In the genomic region with DNA sequence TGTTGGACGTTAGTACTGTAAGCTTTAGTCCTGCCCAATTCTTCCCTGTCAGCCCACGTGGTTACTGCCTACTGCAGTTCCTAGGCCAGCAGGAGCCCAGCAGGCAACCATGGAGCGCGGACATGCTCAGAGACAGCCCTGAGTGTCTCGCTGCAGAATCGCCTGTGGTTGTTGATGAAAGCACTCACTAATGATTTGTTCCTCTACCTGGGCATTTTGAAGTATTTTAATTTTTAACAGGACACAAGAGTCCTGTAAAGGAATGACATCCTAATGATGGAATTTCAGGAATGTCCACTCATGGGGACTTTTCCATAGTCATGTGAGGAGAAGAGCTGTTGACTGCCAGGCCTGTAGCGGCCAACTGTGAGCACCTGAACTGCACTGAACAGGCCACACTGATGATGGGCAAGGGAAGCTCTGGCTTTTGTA, we compare ENCODE assay signal across 1 cellular context.
TF ChIP-seq lines count a peak whose summit lies in the region.

No MANE protein-coding gene starts in this region.

TF ChIP-seq in HCT116, 20 proteins besides CTCF, POLR2A, EP300 and RAD21 (continued from another document):
- TF ChIP-seq, protein P1, sequence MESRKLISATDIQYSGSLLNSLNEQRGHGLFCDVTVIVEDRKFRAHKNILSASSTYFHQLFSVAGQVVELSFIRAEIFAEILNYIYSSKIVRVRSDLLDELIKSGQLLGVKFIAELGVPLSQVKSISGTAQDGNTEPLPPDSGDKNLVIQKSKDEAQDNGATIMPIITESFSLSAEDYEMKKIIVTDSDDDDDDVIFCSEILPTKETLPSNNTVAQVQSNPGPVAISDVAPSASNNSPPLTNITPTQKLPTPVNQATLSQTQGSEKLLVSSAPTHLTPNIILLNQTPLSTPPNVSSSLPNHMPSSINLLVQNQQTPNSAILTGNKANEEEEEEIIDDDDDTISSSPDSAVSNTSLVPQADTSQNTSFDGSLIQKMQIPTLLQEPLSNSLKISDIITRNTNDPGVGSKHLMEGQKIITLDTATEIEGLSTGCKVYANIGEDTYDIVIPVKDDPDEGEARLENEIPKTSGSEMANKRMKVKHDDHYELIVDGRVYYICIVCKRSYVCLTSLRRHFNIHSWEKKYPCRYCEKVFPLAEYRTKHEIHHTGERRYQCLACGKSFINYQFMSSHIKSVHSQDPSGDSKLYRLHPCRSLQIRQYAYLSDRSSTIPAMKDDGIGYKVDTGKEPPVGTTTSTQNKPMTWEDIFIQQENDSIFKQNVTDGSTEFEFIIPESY (IDR thresholded peaks at IDR 0.05; ENCODE audit: extremely low read depth, insufficient replicate concordance, low read length), result no peak
- TF ChIP-seq SRF (IDR thresholded peaks at IDR 0.05; ENCODE audit: low read depth) (no peak), ZFX (IDR thresholded peaks at IDR 0.05) (no peak), SIN3A (IDR thresholded peaks at IDR 0.05; ENCODE audit: low read depth) (no peak), TCF7L2 (IDR thresholded peaks at IDR 0.05; ENCODE audit: borderline replicate concordance, extremely low read depth, insufficient read depth, insufficient read length) (no peak), EZH2 (IDR thresholded peaks at IDR 0.05) (no peak), ZNF274 (IDR thresholded peaks at IDR 0.05; ENCODE audit: low read depth, low read length) (no peak)
- TF ChIP-seq, protein P2, sequence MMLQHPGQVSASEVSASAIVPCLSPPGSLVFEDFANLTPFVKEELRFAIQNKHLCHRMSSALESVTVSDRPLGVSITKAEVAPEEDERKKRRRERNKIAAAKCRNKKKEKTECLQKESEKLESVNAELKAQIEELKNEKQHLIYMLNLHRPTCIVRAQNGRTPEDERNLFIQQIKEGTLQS (IDR thresholded peaks at IDR 0.05), result no peak
